7 cellular contexts compared by ENCODE assay signal in the genomic region with DNA sequence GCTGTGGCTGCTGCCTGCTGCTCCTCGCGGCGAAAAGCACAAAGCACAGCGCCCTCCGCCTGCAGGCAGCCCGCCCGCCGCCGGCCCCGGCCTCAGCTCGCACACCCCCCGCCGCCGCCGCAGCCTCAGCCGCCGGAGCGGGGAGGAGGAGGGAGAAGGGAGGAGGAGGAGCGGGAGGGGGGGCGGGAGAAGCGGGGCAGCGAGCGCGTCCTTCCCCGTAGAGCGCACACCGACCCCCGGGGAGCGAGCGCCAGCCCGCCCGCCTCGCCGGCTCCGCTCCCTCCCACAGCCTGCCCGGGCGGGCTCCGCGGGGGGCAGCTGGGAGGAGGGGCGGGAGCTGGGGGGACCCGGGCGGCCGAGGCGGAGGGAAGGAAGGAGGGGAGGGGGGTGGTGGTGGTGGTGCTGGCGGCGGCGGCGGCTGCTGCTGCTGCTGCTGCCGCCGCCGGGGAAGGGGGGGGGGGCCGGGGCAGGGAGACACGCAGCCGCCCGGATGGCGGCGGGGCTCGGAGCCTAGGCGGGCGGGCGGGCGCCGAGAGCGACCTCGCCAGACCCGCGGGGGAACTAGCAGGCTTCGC. TPM values are rescaled to one million over a fixed set of nuclear protein-coding genes. Genes with fewer than 3 reads are reported as not detected.
DNase-seq lines count a peak whose midpoint lies in the region; ATAC-seq and TF ChIP-seq lines count a peak whose summit lies in the region.

UBTF (minus strand) TSS at position 40 of the 575 bp plus-strand sequence. CDS start 1,446 bp downstream, outside the sequence.

- H3K4me1 Mint-ChIP-seq in mesothelial cell of epicardium, result peaks cover 28% of the 10 kb centered on the region

- H3K4me3 ChIP-seq in epithelial cell of esophagus (ENCODE audit: low read length), result peak within 1 kb of the TSS; percentile 79

- DNase-seq in NCI-H526 treated with DMSO at 0.1 percent for 48 hours (lab: John Stamatoyannopoulos, UW) (peak; percentile 56), epithelial cell of esophagus (ENCODE audit: low read depth) (peak; percentile 67), mesothelial cell of epicardium (ENCODE audit: low spot score in 2 of 2, unreplicated experiment in 2 of 2) (peak; percentile 74 to 75)
- DNase-seq in activated CD8-positive, alpha-beta memory T cell treated with anti-CD3 and anti-CD28 coated beads, Interleukin-2, amount 50 U/mL, for 48 hours, result peak; percentile 75
- peak; percentile 33 to 77 for DNase-seq in stimulated activated CD8-positive, alpha-beta memory T cell treated with anti-CD3 and anti-CD28 coated beads, Interleukin-7, amount 100 ng/mL, for 4 hours (ENCODE audit: low read depth in 2 of 2)

- peak; percentile 23 for ATAC-seq in GM18498 (IDR thresholded peaks at IDR 0.05; ENCODE audit: unreplicated experiment)
- peak; percentile 8 for ATAC-seq in HG03097 (IDR thresholded peaks at IDR 0.05; ENCODE audit: low FRiP score, unreplicated experiment)

- no peaks in the 10 kb centered on the region for H3K27me3 Mint-ChIP-seq in mesothelial cell of epicardium (ENCODE audit: low read depth)

- TF ChIP-seq CTCF in epithelial cell of esophagus (IDR thresholded peaks at IDR 0.05; ENCODE audit: insufficient read depth, low read depth, low read length, missing control alignments), result no peak
- no peak for TF ChIP-seq CTCF in mesothelial cell of epicardium (IDR thresholded peaks at IDR 0.05; ENCODE audit: unreplicated experiment)

- no peaks in the 10 kb centered on the region for H3K9me3 Mint-ChIP-seq in mesothelial cell of epicardium

- peaks cover 11% of the 10 kb centered on the region for H3K36me3 Mint-ChIP-seq in mesothelial cell of epicardium

- peak within 1 kb of the TSS; percentile 98 for H3K27ac Mint-ChIP-seq in mesothelial cell of epicardium

- peak within 1 kb of the TSS; percentile 94 for H3K4me3 Mint-ChIP-seq in mesothelial cell of epicardium

RNA-seq across cellular contexts. Expression of gene UBTF, which starts in this region (rescaled TPM):
- total RNA-seq in mesothelial cell of epicardium, result 113 to 120 TPM (median 119 TPM) in 3 replicates

Comparison
In these comparisons a context has a peak if more than half of its experiments do, and no peak if none do; other contexts are left out.
1. Peak in every context shown above with its lines: DNase-seq, ATAC-seq and H3K4me3 ChIP-seq.